In the genomic region with DNA sequence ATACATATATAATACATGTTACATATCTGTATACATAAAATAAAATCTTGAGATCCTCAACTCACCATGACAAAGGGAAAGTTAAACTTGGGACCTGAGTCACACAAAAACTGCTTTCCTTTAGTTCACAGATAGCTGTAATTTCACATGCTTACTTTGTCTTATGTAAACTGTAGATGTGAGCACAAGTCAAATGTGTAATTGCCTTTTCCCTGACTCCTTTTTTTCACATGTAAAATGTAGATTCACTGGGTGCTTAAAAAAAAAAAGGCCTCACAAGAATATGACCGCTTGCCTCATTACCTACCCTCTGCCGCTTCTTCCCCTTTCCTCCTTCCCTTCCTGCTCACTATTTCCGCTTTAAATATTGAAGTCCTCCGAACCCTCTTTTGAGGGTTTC, we compare ENCODE assay signal across 29 cellular contexts.
"Had no signal": no experiment of that assay in that cellular context is flagged by ENCODE, and none has a peak within 500 bp of the region (broad histone marks: within the 10 kb centered on the region; RNA-seq: fewer than 3 reads in every experiment).

No MANE protein-coding gene starts in this region.

- H3K9me3 Mint-ChIP-seq: activated B cell treated with CpG ODN at 0.5 μM for 24 hours; activated CD4-positive, alpha-beta memory T cell treated with anti-CD3 and anti-CD28 coated beads for 36 hours; activated CD4-positive, alpha-beta T cell treated with anti-CD3 and anti-CD28 coated beads, Interleukin-2, amount 10 ng/mL, durations not matched to agents 7 days and 5 days; activated naive CD4-positive, alpha-beta T cell treated with anti-CD3 and anti-CD28 coated beads for 36 hours; activated naive CD8-positive, alpha-beta T cell treated with anti-CD3 and anti-CD28 coated beads for 36 hours; activated T-cell treated with anti-CD3 and anti-CD28 coated beads, Interleukin-2, amount 50 U/mL, for 4 hours had no signal

- H3K27ac ChIP-seq: brain microvascular endothelial cell, cardiac muscle cell, SJSA1 had no signal

- H3K9me3 ChIP-seq: SJSA1 had no signal

- ATAC-seq: activated T-cell treated with anti-CD3 and anti-CD28 coated beads, Interleukin-2, amount 50 U/mL, for 4 hours; Panc1; Right ventricle myocardium inferior; SK-N-SH treated with all-trans-retinoic acid at 6 μM for 48 hours; T-helper 17 cell had no signal

- H3K4me1 ChIP-seq: SJSA1 had no signal

- H3K27ac Mint-ChIP-seq: activated B cell treated with CpG ODN at 0.5 μM for 24 hours; activated CD4-positive, alpha-beta memory T cell treated with anti-CD3 and anti-CD28 coated beads for 36 hours; activated CD4-positive, alpha-beta T cell treated with anti-CD3 and anti-CD28 coated beads, Interleukin-2, amount 10 ng/mL, durations not matched to agents 7 days and 5 days; activated naive CD4-positive, alpha-beta T cell treated with anti-CD3 and anti-CD28 coated beads for 36 hours; activated naive CD8-positive, alpha-beta T cell treated with anti-CD3 and anti-CD28 coated beads for 36 hours; T-helper 17 cell had no signal

- DNase-seq: activated B cell treated with CpG ODN at 0.5 μM for 24 hours; activated CD4-positive, alpha-beta memory T cell treated with anti-CD3 and anti-CD28 coated beads for 36 hours; activated CD4-positive, alpha-beta T cell treated with anti-CD3 and anti-CD28 coated beads for 1 hour; activated CD4-positive, alpha-beta T cell treated with anti-CD3 and anti-CD28 coated beads, Interleukin-2, amount 10 ng/mL, durations not matched to agents 7 days and 5 days; activated CD8-positive, alpha-beta memory T cell treated with anti-CD3 and anti-CD28 coated beads for 24 hours; activated gamma-delta T cell; activated naive CD4-positive, alpha-beta T cell treated with anti-CD3 and anti-CD28 coated beads for 36 hours; activated naive CD8-positive, alpha-beta T cell treated with anti-CD3 and anti-CD28 coated beads for 36 hours; activated T-cell treated with anti-CD3 and anti-CD28 coated beads, Interleukin-2, amount 50 U/mL, for 4 hours; brain microvascular endothelial cell; cerebellar nuclear complex; KG1; NCI-H1105 treated with DMSO at 0.1 percent for 48 hours; NCI-H1436 treated with DMSO at 0.1 percent for 48 hours; NCI-H187; NCI-H2081; NCI-H510A treated with DMSO at 0.1 percent for 48 hours; NCI-H69; NK-92 treated with Interleukin-12 subunit alpha and Interleukin-12 subunit beta, amount 100 ng/mL, for 24 hours; OCI-M1; RPMI8226; T-helper 17 cell; T-helper 9 cell had no signal

- H3K36me3 ChIP-seq: brain microvascular endothelial cell, cardiac muscle cell, SJSA1 had no signal

- FAIRE-seq: TTC549 had no signal

- H3K27me3 ChIP-seq: brain microvascular endothelial cell, cardiac muscle cell, SJSA1 had no signal

- H3K4me3 ChIP-seq: cardiac muscle cell, SJSA1 had no signal

- H3K36me3 Mint-ChIP-seq: activated CD4-positive, alpha-beta memory T cell treated with anti-CD3 and anti-CD28 coated beads for 36 hours; activated naive CD8-positive, alpha-beta T cell treated with anti-CD3 and anti-CD28 coated beads for 36 hours had no signal
